8 cellular contexts compared by ENCODE assay signal in the genomic region with DNA sequence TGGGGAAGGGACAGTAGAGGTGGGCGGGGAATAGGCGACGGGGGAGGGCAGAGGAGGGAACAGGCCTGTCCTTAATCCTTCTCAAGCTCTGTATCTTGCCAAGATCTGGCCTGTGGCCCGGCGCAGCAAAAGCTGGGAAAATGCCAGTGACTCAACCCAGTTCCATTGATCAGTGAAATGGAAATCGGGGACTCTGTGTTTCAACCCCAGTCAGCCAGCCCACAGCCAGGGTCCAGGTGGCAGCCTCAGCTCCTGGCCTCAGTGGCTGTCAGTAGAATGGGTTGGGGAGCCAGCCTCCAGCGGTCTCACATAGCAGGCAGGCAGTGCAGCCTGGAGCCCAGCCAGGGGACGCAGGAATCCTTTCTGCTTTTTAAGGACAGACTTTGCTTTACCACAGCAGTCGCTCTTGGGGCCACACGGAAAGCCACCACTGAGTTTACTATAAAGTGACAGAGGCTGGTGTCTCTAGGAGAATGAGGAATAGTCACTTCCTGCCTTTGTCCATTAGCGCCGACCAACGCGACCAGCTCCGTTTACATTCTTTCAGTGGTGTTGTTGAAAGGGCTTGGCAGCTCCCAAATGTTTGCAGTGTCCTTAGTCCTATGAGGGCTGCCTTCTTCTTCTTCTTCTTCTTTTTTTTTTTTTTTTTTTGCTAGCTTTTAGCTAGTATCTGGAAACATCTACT.
DNase-seq lines count a peak whose midpoint lies in the region; ATAC-seq and TF ChIP-seq lines count a peak whose summit lies in the region.

No MANE protein-coding gene starts in this region.

- H3K4me2 ChIP-seq in PC-9 = peak overlapping the region; percentile 75; the same call in 1 of the 2 replicates
- H3K4me2 ChIP-seq in fibroblast of lung (ENCODE audit: extremely low read depth, insufficient read depth, low read length) = peak overlapping the region; percentile 90
- H3K4me2 ChIP-seq in osteoblast (ENCODE audit: insufficient read depth, low read length) = peak overlapping the region; percentile 47
- no peak overlapping the region for H3K4me2 ChIP-seq in MM.1S (ENCODE audit: low read depth, low read length)

- intact Hi-C loops in PC-9 (cut with micrococcal nuclease; ENCODE audit: unreplicated experiment) = loop anchor here (1.0 to 2.0 kb wide), 7 partner anchors 42 to 193 kb away; no protein-coding TSS in a partner anchor

- H3K9me2 ChIP-seq in PC-9 (ENCODE audit: insufficient read depth) = no peaks in the 10 kb centered on the region
- H3K9me2 ChIP-seq in MM.1S (replicated peaks; ENCODE audit: insufficient read depth, low read length) = no peaks in the 10 kb centered on the region

- H3F3A ChIP-seq in PC-9 (ENCODE audit: insufficient read depth, low read depth) = peaks cover 41% of the 10 kb centered on the region
- H3F3A ChIP-seq in MM.1S (ENCODE audit: insufficient read depth, low read length) = no peaks in the 10 kb centered on the region

- DNase-seq in Ammon's horn (ENCODE audit: low spot score) (peak; percentile 70), PC-9 (peak; percentile 43 to 59), fibroblast of lung (ENCODE audit: low read depth in 2 of 2) (peak; percentile 52 to 63), osteoblast (ENCODE audit: insufficient read length, low spot score, missing footprints) (no peak), MM.1S (no peak), KG1 (lab: John Stamatoyannopoulos, UW) (no peak)

- no peaks in the 10 kb centered on the region for H3K36me3 ChIP-seq in PC-9 (ENCODE audit: low read depth)
- H3K36me3 ChIP-seq in fibroblast of lung (ENCODE audit: control insufficient read depth, insufficient read depth, low read length) = no peaks in the 10 kb centered on the region
- no peaks in the 10 kb centered on the region for H3K36me3 ChIP-seq in osteoblast (ENCODE audit: insufficient read depth, low read length)
- no peaks in the 10 kb centered on the region for H3K36me3 ChIP-seq in MM.1S (replicated peaks; ENCODE audit: insufficient read depth, low read length)

- H3K27ac ChIP-seq in PC-9 (peak overlapping the region; percentile 96), fibroblast of lung (ENCODE audit: insufficient read depth, low read length) (peak overlapping the region; percentile 84), osteoblast (ENCODE audit: low read depth, low read length) (peak overlapping the region; percentile 54), MM.1S (ENCODE audit: low read length) (no peak overlapping the region)

- H3K9me3 ChIP-seq in PC-9 (ENCODE audit: insufficient read depth, low read depth) = no peaks in the 10 kb centered on the region
- H3K9me3 ChIP-seq in fibroblast of lung (ENCODE audit: control insufficient read depth, insufficient read depth, low read depth, low read length) = no peaks in the 10 kb centered on the region
- H3K9me3 ChIP-seq in osteoblast (ENCODE audit: low read depth, low read length) = no peaks in the 10 kb centered on the region
- no peaks in the 10 kb centered on the region for H3K9me3 ChIP-seq in MM.1S (replicated peaks; ENCODE audit: insufficient read depth, low read length)

- BruUV-seq in PC-9 (replicated peaks; lab: Mats Ljungman, UMichigan) = no TSS peak

- CTCF ChIA-PET in PC-9 (lab: Charles Lee) = interaction anchor here (0.7 to 2.1 kb wide), 7 partner anchors 83 to 123 kb away, joined by 3 to 23 read pairs (median 5); no protein-coding TSS in a partner anchor

- no peak for TF ChIP-seq CTCF in PC-9 (conservative IDR thresholded peaks at IDR 0.05)
- TF ChIP-seq CTCF in fibroblast of lung (conservative IDR thresholded peaks at IDR 0.05 in 1 of 2, IDR thresholded peaks at IDR 0.05 in 1 of 2; ENCODE audit: low read depth in 1 of 2, low read length in 2 of 2) = no peak
- TF ChIP-seq CTCF in osteoblast (IDR thresholded peaks at IDR 0.05; ENCODE audit: extremely low read depth, low read depth, low read length) = no peak
- TF ChIP-seq CTCF in MM.1S (IDR thresholded peaks at IDR 0.05; ENCODE audit: low read length) = no peak

- H2AFZ ChIP-seq in PC-9 = no peak overlapping the region
- H2AFZ ChIP-seq in fibroblast of lung (ENCODE audit: low read length) = peak overlapping the region; percentile 26
- H2AFZ ChIP-seq in osteoblast (ENCODE audit: low read length) = peak overlapping the region; percentile 36
- no peak overlapping the region for H2AFZ ChIP-seq in MM.1S (ENCODE audit: low read length)

- H4K20me1 ChIP-seq in PC-9 (ENCODE audit: insufficient read depth) (no peaks in the 10 kb centered on the region), fibroblast of lung (ENCODE audit: control insufficient read depth, extremely low read depth, insufficient read depth, low read length) (no peaks in the 10 kb centered on the region), osteoblast (ENCODE audit: insufficient read depth, low read length) (no peaks in the 10 kb centered on the region), MM.1S (ENCODE audit: insufficient read depth, low read length) (no peaks in the 10 kb centered on the region)

- H3K4me3 ChIP-seq in PC-9 = no peak overlapping the region; the same call in 1 of the 2 replicates
- peak overlapping the region in 3 of 4 experiments; percentile 9 to 36 (median 32) for H3K4me3 ChIP-seq in fibroblast of lung (replicated peaks in 1 of 4; ENCODE audit: control extremely low read depth in 1 of 4, insufficient read depth in 1 of 4, low read depth in 3 of 4, low read length in 4 of 4)
- H3K4me3 ChIP-seq in osteoblast (ENCODE audit: insufficient read depth, low read length) = peak overlapping the region; percentile 16
- H3K4me3 ChIP-seq in MM.1S (ENCODE audit: low read length) = no peak overlapping the region

- H3K4me1 ChIP-seq in PC-9 (replicated peaks; ENCODE audit: insufficient read depth) (peaks cover 54% of the 10 kb centered on the region), fibroblast of lung (ENCODE audit: control insufficient read depth, extremely low read depth, insufficient read depth, low read length) (peaks cover 26% of the 10 kb centered on the region), osteoblast (ENCODE audit: insufficient read depth, low read length) (peaks cover 48% of the 10 kb centered on the region), MM.1S (ENCODE audit: low read length) (no peaks in the 10 kb centered on the region)

- ATAC-seq in GM18519 (IDR thresholded peaks at IDR 0.05; ENCODE audit: low FRiP score, unreplicated experiment) = no peak
- no peak for ATAC-seq in GM21367 (IDR thresholded peaks at IDR 0.05; ENCODE audit: unreplicated experiment)

- H3K79me2 ChIP-seq in PC-9 (ENCODE audit: low read depth) (no peaks in the 10 kb centered on the region), fibroblast of lung (ENCODE audit: control insufficient read depth, insufficient read depth, low read length) (no peaks in the 10 kb centered on the region), osteoblast (ENCODE audit: insufficient read depth, low read length) (no peaks in the 10 kb centered on the region), MM.1S (ENCODE audit: low read length) (no peaks in the 10 kb centered on the region)

- POLR2A ChIA-PET in PC-9 (lab: Charles Lee; ENCODE audit: unreplicated experiment) = interaction anchor here (0.5 to 0.8 kb wide), 6 partner anchors 49 to 1411 kb away, joined by 9 to 31 read pairs (median 14); no protein-coding TSS in a partner anchor

- no peaks in the 10 kb centered on the region for H3K27me3 ChIP-seq in PC-9 (ENCODE audit: insufficient read depth, low read depth)
- H3K27me3 ChIP-seq in fibroblast of lung (ENCODE audit: control insufficient read depth, insufficient read depth, low read length) = no peaks in the 10 kb centered on the region
- H3K27me3 ChIP-seq in osteoblast (ENCODE audit: insufficient read depth, low read length) = no peaks in the 10 kb centered on the region
- H3K27me3 ChIP-seq in MM.1S (replicated peaks; ENCODE audit: insufficient read depth, low read length) = no peaks in the 10 kb centered on the region

- H3K9ac ChIP-seq in fibroblast of lung (ENCODE audit: insufficient read depth, low read length) (peak overlapping the region; percentile 32), MM.1S (ENCODE audit: low read length) (no peak overlapping the region)

Comparison
In these comparisons a context has a peak if more than half of its experiments do, and no peak if none do; other contexts are left out.
1. DNase-seq: peak in Ammon's horn (single experiment), PC-9 (2 of 2) and fibroblast of lung (2 of 2); none in osteoblast (single experiment), MM.1S (single experiment) and KG1 (single experiment).
2. H2AFZ ChIP-seq: peak in fibroblast of lung (single experiment) and osteoblast (single experiment); none in PC-9 (single experiment) and MM.1S (single experiment).
3. H3K4me3 ChIP-seq: peak in fibroblast of lung (3 of 4) and osteoblast (single experiment); none in PC-9 (single experiment) and MM.1S (single experiment).